ENCODE assay signal across 1 cellular context in the genomic region with DNA sequence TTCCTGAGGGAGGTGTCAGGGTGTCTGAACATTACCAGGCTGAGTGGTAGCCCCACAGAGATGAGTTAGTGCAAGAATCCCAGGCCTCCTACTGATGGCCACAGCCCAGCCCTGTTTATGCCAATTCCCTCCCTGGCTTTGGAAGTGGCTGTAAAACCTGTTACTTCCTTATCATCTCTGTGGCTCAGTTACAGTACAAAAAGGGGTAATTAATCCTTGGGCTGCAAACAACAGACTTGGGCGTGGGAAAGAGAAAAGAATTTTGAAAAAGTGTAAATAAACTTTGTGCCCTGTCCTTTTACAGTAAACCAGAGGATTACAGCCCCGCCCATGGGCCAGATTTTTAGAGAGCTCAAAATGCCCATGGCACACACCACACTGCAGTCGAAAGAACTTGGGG.
TF ChIP-seq lines count a peak whose summit lies in the region.

No MANE protein-coding gene starts in this region.

TF ChIP-seq in HEK293, 187 proteins besides CTCF, POLR2A, EP300 and RAD21 (continued from another document and continues in another):
- TF ChIP-seq, protein P1, sequence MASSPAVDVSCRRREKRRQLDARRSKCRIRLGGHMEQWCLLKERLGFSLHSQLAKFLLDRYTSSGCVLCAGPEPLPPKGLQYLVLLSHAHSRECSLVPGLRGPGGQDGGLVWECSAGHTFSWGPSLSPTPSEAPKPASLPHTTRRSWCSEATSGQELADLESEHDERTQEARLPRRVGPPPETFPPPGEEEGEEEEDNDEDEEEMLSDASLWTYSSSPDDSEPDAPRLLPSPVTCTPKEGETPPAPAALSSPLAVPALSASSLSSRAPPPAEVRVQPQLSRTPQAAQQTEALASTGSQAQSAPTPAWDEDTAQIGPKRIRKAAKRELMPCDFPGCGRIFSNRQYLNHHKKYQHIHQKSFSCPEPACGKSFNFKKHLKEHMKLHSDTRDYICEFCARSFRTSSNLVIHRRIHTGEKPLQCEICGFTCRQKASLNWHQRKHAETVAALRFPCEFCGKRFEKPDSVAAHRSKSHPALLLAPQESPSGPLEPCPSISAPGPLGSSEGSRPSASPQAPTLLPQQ (tag by site-specific recombination; IDR thresholded peaks at IDR 0.05), result no peak
- TF ChIP-seq ZNF169 (tag by site-specific recombination; IDR thresholded peaks at IDR 0.05) (no peak), BCL11A (tag by site-specific recombination; IDR thresholded peaks at IDR 0.05; ENCODE audit: low read depth) (no peak), ZNF140 (tag by site-specific recombination; IDR thresholded peaks at IDR 0.05) (no peak), ZBTB1 (tag by site-specific recombination; IDR thresholded peaks at IDR 0.05) (no peak), SCRT1 (tag by site-specific recombination; IDR thresholded peaks at IDR 0.05; ENCODE audit: borderline replicate concordance) (peak; percentile 77), KLF8 (tag by site-specific recombination; IDR thresholded peaks at IDR 0.05) (no peak), ZNF146 (tag by site-specific recombination; IDR thresholded peaks at IDR 0.05) (no peak), ZNF747 (tag by site-specific recombination; IDR thresholded peaks at IDR 0.05) (no peak), ZSCAN30 (tag by site-specific recombination; IDR thresholded peaks at IDR 0.05) (peak; percentile 87), ZNF394 (tag by site-specific recombination; IDR thresholded peaks at IDR 0.05; ENCODE audit: borderline replicate concordance) (no peak), SP7 (tag by site-specific recombination; IDR thresholded peaks at IDR 0.05) (peak; percentile 72), ZNF223 (tag by site-specific recombination; IDR thresholded peaks at IDR 0.05) (no peak), ZNF658 (tag by site-specific recombination; IDR thresholded peaks at IDR 0.05) (no peak), ZNF133 (tag by site-specific recombination; IDR thresholded peaks at IDR 0.05) (no peak), ZNF335 (tag by site-specific recombination; conservative IDR thresholded peaks at IDR 0.05) (no peak), ZFP41 (tag by site-specific recombination; IDR thresholded peaks at IDR 0.05; ENCODE audit: borderline replicate concordance) (no peak), ZNF19 (tag by site-specific recombination; IDR thresholded peaks at IDR 0.05; ENCODE audit: low read depth) (no peak), ZSCAN16 (tag by site-specific recombination; IDR thresholded peaks at IDR 0.05) (no peak), EGR2 (tag by site-specific recombination; IDR thresholded peaks at IDR 0.05; ENCODE audit: low read depth) (no peak), ZNF138 (tag by site-specific recombination; IDR thresholded peaks at IDR 0.05; ENCODE audit: borderline replicate concordance) (no peak), ZNF558 (tag by site-specific recombination; IDR thresholded peaks at IDR 0.05) (no peak), ZNF211 (tag by site-specific recombination; IDR thresholded peaks at IDR 0.05; ENCODE audit: low read depth) (no peak), HOXC10 (CRISPR knock-in tag; IDR thresholded peaks at IDR 0.05) (no peak), FEZF1 (tag by site-specific recombination; IDR thresholded peaks at IDR 0.05) (peak; percentile 13; the same call in 1 of the 2 replicates), ZNF510 (tag by site-specific recombination; IDR thresholded peaks at IDR 0.05; ENCODE audit: insufficient replicate concordance) (no peak), SP3 (tag by site-specific recombination; IDR thresholded peaks at IDR 0.05) (no peak), ZNF354C (tag by site-specific recombination; IDR thresholded peaks at IDR 0.05; ENCODE audit: borderline replicate concordance, low read depth) (no peak), ZNF624 (tag by site-specific recombination; IDR thresholded peaks at IDR 0.05) (no peak), ZNF529 (tag by site-specific recombination; IDR thresholded peaks at IDR 0.05; ENCODE audit: insufficient replicate concordance) (no peak), ZNF311 (tag by site-specific recombination; IDR thresholded peaks at IDR 0.05; ENCODE audit: borderline replicate concordance) (no peak), MZF1 (tag by site-specific recombination; IDR thresholded peaks at IDR 0.05; ENCODE audit: borderline replicate concordance) (no peak)
- TF ChIP-seq, protein P2, sequence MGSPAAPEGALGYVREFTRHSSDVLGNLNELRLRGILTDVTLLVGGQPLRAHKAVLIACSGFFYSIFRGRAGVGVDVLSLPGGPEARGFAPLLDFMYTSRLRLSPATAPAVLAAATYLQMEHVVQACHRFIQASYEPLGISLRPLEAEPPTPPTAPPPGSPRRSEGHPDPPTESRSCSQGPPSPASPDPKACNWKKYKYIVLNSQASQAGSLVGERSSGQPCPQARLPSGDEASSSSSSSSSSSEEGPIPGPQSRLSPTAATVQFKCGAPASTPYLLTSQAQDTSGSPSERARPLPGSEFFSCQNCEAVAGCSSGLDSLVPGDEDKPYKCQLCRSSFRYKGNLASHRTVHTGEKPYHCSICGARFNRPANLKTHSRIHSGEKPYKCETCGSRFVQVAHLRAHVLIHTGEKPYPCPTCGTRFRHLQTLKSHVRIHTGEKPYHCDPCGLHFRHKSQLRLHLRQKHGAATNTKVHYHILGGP (tag by site-specific recombination; IDR thresholded peaks at IDR 0.05), result no peak
- TF ChIP-seq, protein P3, sequence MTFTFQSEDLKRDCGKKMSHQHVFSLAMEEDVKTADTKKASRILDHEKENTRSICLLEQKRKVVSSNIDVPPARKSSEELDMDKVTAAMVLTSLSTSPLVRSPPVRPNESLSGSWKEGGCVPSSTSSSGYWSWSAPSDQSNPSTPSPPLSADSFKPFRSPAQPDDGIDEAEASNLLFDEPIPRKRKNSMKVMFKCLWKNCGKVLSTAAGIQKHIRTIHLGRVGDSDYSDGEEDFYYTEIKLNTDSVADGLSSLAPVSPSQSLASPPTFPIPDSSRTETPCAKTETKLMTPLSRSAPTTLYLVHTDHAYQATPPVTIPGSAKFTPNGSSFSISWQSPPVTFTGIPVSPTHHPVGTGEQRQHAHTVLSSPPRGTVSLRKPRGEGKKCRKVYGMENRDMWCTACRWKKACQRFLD (tag by site-specific recombination; IDR thresholded peaks at IDR 0.05), result no peak
- TF ChIP-seq, protein P4, sequence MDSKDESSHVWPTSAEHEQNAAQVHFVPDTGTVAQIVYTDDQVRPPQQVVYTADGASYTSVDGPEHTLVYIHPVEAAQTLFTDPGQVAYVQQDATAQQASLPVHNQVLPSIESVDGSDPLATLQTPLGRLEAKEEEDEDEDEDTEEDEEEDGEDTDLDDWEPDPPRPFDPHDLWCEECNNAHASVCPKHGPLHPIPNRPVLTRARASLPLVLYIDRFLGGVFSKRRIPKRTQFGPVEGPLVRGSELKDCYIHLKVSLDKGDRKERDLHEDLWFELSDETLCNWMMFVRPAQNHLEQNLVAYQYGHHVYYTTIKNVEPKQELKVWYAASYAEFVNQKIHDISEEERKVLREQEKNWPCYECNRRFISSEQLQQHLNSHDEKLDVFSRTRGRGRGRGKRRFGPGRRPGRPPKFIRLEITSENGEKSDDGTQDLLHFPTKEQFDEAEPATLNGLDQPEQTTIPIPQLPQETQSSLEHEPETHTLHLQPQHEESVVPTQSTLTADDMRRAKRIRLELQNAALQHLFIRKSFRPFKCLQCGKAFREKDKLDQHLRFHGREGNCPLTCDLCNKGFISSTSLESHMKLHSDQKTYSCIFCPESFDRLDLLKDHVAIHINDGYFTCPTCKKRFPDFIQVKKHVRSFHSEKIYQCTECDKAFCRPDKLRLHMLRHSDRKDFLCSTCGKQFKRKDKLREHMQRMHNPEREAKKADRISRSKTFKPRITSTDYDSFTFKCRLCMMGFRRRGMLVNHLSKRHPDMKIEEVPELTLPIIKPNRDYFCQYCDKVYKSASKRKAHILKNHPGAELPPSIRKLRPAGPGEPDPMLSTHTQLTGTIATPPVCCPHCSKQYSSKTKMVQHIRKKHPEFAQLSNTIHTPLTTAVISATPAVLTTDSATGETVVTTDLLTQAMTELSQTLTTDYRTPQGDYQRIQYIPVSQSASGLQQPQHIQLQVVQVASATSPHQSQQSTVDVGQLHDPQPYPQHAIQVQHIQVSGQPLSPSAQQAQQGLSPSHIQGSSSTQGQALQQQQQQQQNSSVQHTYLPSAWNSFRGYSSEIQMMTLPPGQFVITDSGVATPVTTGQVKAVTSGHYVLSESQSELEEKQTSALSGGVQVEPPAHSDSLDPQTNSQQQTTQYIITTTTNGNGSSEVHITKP (tag by site-specific recombination; IDR thresholded peaks at IDR 0.05), result no peak
- TF ChIP-seq, protein P5, sequence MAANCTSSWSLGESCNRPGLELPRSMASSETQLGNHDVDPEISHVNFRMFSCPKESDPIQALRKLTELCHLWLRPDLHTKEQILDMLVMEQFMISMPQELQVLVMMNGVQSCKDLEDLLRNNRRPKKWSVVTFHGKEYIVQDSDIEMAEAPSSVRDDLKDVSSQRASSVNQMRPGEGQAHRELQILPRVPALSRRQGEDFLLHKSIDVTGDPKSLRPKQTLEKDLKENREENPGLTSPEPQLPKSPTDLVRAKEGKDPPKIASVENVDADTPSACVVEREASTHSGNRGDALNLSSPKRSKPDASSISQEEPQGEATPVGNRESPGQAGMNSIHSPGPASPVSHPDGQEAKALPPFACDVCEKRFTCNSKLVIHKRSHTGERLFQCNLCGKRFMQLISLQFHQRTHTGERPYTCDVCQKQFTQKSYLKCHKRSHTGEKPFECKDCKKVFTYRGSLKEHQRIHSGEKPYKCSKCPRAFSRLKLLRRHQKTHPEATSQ (tag by site-specific recombination; IDR thresholded peaks at IDR 0.05), result no peak
- TF ChIP-seq, protein P6, sequence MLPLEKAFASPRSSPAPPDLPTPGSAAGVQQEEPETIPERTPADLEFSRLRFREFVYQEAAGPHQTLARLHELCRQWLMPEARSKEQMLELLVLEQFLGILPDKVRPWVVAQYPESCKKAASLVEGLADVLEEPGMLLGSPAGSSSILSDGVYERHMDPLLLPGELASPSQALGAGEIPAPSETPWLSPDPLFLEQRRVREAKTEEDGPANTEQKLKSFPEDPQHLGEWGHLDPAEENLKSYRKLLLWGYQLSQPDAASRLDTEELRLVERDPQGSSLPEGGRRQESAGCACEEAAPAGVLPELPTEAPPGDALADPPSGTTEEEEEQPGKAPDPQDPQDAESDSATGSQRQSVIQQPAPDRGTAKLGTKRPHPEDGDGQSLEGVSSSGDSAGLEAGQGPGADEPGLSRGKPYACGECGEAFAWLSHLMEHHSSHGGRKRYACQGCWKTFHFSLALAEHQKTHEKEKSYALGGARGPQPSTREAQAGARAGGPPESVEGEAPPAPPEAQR (tag by site-specific recombination; IDR thresholded peaks at IDR 0.05), result no peak
- TF ChIP-seq, protein P7, sequence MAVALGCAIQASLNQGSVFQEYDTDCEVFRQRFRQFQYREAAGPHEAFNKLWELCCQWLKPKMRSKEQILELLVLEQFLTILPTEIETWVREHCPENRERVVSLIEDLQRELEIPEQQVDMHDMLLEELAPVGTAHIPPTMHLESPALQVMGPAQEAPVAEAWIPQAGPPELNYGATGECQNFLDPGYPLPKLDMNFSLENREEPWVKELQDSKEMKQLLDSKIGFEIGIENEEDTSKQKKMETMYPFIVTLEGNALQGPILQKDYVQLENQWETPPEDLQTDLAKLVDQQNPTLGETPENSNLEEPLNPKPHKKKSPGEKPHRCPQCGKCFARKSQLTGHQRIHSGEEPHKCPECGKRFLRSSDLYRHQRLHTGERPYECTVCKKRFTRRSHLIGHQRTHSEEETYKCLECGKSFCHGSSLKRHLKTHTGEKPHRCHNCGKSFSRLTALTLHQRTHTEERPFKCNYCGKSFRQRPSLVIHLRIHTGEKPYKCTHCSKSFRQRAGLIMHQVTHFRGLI (tag by site-specific recombination; IDR thresholded peaks at IDR 0.05), result no peak
- TF ChIP-seq, protein P8, sequence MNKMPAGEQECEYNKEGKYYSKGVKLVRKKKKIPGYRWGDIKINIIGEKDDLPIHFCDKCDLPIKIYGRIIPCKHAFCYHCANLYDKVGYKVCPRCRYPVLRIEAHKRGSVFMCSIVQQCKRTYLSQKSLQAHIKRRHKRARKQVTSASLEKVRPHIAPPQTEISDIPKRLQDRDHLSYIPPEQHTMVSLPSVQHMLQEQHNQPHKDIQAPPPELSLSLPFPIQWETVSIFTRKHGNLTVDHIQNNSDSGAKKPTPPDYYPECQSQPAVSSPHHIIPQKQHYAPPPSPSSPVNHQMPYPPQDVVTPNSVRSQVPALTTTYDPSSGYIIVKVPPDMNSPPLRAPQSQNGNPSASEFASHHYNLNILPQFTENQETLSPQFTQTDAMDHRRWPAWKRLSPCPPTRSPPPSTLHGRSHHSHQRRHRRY (tag by site-specific recombination; IDR thresholded peaks at IDR 0.05), result no peak
- TF ChIP-seq, protein P9, sequence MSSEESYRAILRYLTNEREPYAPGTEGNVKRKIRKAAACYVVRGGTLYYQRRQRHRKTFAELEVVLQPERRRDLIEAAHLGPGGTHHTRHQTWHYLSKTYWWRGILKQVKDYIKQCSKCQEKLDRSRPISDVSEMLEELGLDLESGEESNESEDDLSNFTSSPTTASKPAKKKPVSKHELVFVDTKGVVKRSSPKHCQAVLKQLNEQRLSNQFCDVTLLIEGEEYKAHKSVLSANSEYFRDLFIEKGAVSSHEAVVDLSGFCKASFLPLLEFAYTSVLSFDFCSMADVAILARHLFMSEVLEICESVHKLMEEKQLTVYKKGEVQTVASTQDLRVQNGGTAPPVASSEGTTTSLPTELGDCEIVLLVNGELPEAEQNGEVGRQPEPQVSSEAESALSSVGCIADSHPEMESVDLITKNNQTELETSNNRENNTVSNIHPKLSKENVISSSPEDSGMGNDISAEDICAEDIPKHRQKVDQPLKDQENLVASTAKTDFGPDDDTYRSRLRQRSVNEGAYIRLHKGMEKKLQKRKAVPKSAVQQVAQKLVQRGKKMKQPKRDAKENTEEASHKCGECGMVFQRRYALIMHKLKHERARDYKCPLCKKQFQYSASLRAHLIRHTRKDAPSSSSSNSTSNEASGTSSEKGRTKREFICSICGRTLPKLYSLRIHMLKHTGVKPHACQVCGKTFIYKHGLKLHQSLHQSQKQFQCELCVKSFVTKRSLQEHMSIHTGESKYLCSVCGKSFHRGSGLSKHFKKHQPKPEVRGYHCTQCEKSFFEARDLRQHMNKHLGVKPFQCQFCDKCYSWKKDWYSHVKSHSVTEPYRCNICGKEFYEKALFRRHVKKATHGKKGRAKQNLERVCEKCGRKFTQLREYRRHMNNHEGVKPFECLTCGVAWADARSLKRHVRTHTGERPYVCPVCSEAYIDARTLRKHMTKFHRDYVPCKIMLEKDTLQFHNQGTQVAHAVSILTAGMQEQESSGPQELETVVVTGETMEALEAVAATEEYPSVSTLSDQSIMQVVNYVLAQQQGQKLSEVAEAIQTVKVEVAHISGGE (tag by site-specific recombination; conservative IDR thresholded peaks at IDR 0.05; ENCODE audit: low read depth), result no peak
- TF ChIP-seq, protein P10, sequence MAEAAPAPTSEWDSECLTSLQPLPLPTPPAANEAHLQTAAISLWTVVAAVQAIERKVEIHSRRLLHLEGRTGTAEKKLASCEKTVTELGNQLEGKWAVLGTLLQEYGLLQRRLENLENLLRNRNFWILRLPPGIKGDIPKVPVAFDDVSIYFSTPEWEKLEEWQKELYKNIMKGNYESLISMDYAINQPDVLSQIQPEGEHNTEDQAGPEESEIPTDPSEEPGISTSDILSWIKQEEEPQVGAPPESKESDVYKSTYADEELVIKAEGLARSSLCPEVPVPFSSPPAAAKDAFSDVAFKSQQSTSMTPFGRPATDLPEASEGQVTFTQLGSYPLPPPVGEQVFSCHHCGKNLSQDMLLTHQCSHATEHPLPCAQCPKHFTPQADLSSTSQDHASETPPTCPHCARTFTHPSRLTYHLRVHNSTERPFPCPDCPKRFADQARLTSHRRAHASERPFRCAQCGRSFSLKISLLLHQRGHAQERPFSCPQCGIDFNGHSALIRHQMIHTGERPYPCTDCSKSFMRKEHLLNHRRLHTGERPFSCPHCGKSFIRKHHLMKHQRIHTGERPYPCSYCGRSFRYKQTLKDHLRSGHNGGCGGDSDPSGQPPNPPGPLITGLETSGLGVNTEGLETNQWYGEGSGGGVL (tag by site-specific recombination; IDR thresholded peaks at IDR 0.05), result no peak
